ENCODE assay signal across 8 cellular contexts in genomic region chr19:35746087-35746462, GRCh38. TPM values are rescaled to one million over a fixed set of nuclear protein-coding genes. Genes with fewer than 3 reads are reported as not detected.
DNase-seq lines count a peak whose midpoint lies in the region; ATAC-seq, FAIRE-seq and TF ChIP-seq lines count a peak whose summit lies in the region.

No MANE protein-coding gene starts in this region.

- H3K36me3 ChIP-seq in K562 (ENCODE audit: control insufficient read depth, insufficient read depth, low read length) (peaks cover 19% of the 10 kb centered on the region; the same call in 1 of the 3 replicates), lower lobe of right lung (peaks cover 2% of the 10 kb centered on the region), tibial nerve (peaks cover 0 to 7% (median 0%) of the 10 kb centered on the region in 3 donors)

- in situ Hi-C loops in K562 (cut with MboI): no loop called here

- no peak for TF ChIP-seq CTCF in K562 (IDR thresholded peaks at IDR 0.05 in 2 of 3, conservative IDR thresholded peaks at IDR 0.05 in 1 of 3; ENCODE audit: insufficient read depth in 2 of 3, low read depth in 1 of 3, low read length in 3 of 3)
- no peak for TF ChIP-seq CTCF in lower lobe of right lung (IDR thresholded peaks at IDR 0.05)
- TF ChIP-seq CTCF in tibial nerve (IDR thresholded peaks at IDR 0.05): no peak

- H3K9me3 ChIP-seq in K562 (replicated peaks; ENCODE audit: control insufficient read depth, insufficient read depth, low read depth, low read length): no peaks in the 10 kb centered on the region
- no peaks in the 10 kb centered on the region for H3K9me3 ChIP-seq in lower lobe of right lung
- no peaks in the 10 kb centered on the region for H3K9me3 ChIP-seq in tibial nerve

- no peak for TF ChIP-seq POLR2A in K562 (conservative IDR thresholded peaks at IDR 0.05)
- no peak for TF ChIP-seq POLR2A in tibial nerve (IDR thresholded peaks at IDR 0.05)

- peaks cover 27 to 42% of the 10 kb centered on the region in 2 experiments; a peak in 4 of 5 replicates for H3K4me1 ChIP-seq in K562 (replicated peaks in 1 of 2; ENCODE audit: control insufficient read depth in 2 of 2, insufficient read depth in 2 of 2, low read length in 2 of 2)
- peaks cover 53% of the 10 kb centered on the region for H3K4me1 ChIP-seq in lower lobe of right lung
- peaks cover 0 to 58% (median 41%) of the 10 kb centered on the region in 4 donors for H3K4me1 ChIP-seq in tibial nerve

- H3K27me3 ChIP-seq in K562 (ENCODE audit: control insufficient read depth in 2 of 2, insufficient read depth in 2 of 2, low read length in 2 of 2) (no peaks in the 10 kb centered on the region), lower lobe of right lung (ENCODE audit: low read depth) (no peaks in the 10 kb centered on the region), tibial nerve (no peaks in the 10 kb centered on the region)

- H3K9me1 ChIP-seq in K562 (ENCODE audit: control insufficient read depth, insufficient read depth, low read length): no peaks in the 10 kb centered on the region

- no peaks in the 10 kb centered on the region for H4K20me1 ChIP-seq in K562 (replicated peaks; ENCODE audit: control insufficient read depth, insufficient read depth, low read length)

- ATAC-seq in K562 (no peak), lower lobe of right lung (no peak)

- POLR2A ChIA-PET in K562 (lab: Yijun Ruan, JAX): interaction anchor here (0.8 to 1.9 kb wide), 3 partner anchors 8 to 74 kb away, joined by 4 to 7 read pairs (median 5); no protein-coding TSS in a partner anchor

- no peak for TF ChIP-seq RAD21 in K562 (CRISPR knock-in tag; conservative IDR thresholded peaks at IDR 0.05 in 1 of 2, IDR thresholded peaks at IDR 0.05 in 1 of 2)

- H3K27ac Mint-ChIP-seq in activated T-cell treated with anti-CD3 and anti-CD28 coated beads, Interleukin-2, amount 50 U/mL, for 24 hours: peak overlapping the region; percentile 100

- FAIRE-seq in K562 (lab: Jason Lieb, UNC): no peak

- peaks cover 52% of the 10 kb centered on the region for H3K36me3 Mint-ChIP-seq in activated T-cell treated with anti-CD3 and anti-CD28 coated beads, Interleukin-2, amount 50 U/mL, for 24 hours (ENCODE audit: low read depth)

- 3% methylated on average over 4 of the region's 4 CpGs for WGBS in K562 (ENCODE audit: insufficient coverage, low coverage, missing lambda C conversion rate)
- 0 to 9% methylated on average over 4 of the region's 4 CpGs for WGBS in tibial nerve, 2 donors

- peaks cover 16% of the 10 kb centered on the region for H3K79me2 ChIP-seq in K562 (ENCODE audit: control insufficient read depth, insufficient read depth, low read length)

- intact Hi-C loops in K562 (cut with micrococcal nuclease) (loop anchor here (10.0 kb wide), 1 partner anchor 101 kb away; the partner anchor contains the start of genes COX6B1 and ETV2), lower lobe of right lung (cut with DNase I) (no loop called here)

- H3K4me3 ChIP-seq in K562 (peak overlapping the region; percentile 92), lower lobe of right lung (peak overlapping the region; percentile 79), tibial nerve (peak overlapping the region; percentile 85 to 95 (median 92))

- H2AFZ ChIP-seq in K562 (ENCODE audit: low read depth, low read length): no peak overlapping the region

- no peak for TF ChIP-seq EP300 in K562 (IDR thresholded peaks at IDR 0.05; ENCODE audit: low read length)
- TF ChIP-seq EP300 in tibial nerve (IDR thresholded peaks at IDR 0.05): no peak

- H3K4me2 ChIP-seq in K562 (ENCODE audit: insufficient read depth, low read length): peak overlapping the region; percentile 95

- peaks cover 65% of the 10 kb centered on the region for H3K4me1 Mint-ChIP-seq in activated T-cell treated with anti-CD3 and anti-CD28 coated beads, Interleukin-2, amount 50 U/mL, for 24 hours (ENCODE audit: low read depth)

- peak overlapping the region; percentile 92 to 94 for H3K9ac ChIP-seq in K562 (ENCODE audit: insufficient read depth in 1 of 2, low read depth in 2 of 2, low read length in 2 of 2)

- no peaks in the 10 kb centered on the region for H3K27me3 Mint-ChIP-seq in activated T-cell treated with anti-CD3 and anti-CD28 coated beads, Interleukin-2, amount 50 U/mL, for 24 hours

- CTCF ChIA-PET in K562 (lab: Yijun Ruan, JAX; ENCODE audit: low intra/inter-chr PET ratio): no interaction called here

- no peak for DNase-seq in activated T-cell treated with anti-CD3 and anti-CD28 coated beads, Interleukin-2, amount 50 U/mL, for 24 hours
- DNase-seq in activated T-cell treated with anti-CD3 and anti-CD28 coated beads, Interleukin-2, amount 50 U/mL, for 48 hours: no peak
- DNase-seq in K562 (ENCODE audit: extremely low read depth in 1 of 4, low spot score in 3 of 4): no peak
- DNase-seq in lower lobe of right lung: no peak
- DNase-seq in tibial nerve (ENCODE audit: low spot score in 2 of 2): no peak
- no peak for DNase-seq in EL
- no peak for DNase-seq in islet precursor cell
- no peak for DNase-seq in activated effector memory CD4-positive, alpha-beta T cell treated with Interleukin-2 at 50 U/mL for 16 hours

- H3K9me3 Mint-ChIP-seq in activated T-cell treated with anti-CD3 and anti-CD28 coated beads, Interleukin-2, amount 50 U/mL, for 24 hours: no peaks in the 10 kb centered on the region

- H3K4me3 Mint-ChIP-seq in activated T-cell treated with anti-CD3 and anti-CD28 coated beads, Interleukin-2, amount 50 U/mL, for 24 hours: peak overlapping the region; percentile 99

- H3K27ac ChIP-seq in K562 (ENCODE audit: extremely low read depth, low read depth, low read length) (peak overlapping the region; percentile 62), lower lobe of right lung (peak overlapping the region; percentile 100), tibial nerve (peak overlapping the region; percentile 61 to 100 (median 100))

- BruUV-seq in K562 (replicated peaks; lab: Mats Ljungman, UMichigan): no TSS peak

RNA-seq across cellular contexts. Expression of gene PSENEN, which starts 0.6 kb away (rescaled TPM):
- total RNA-seq in K562 (2011; cell fraction: chromatin; rRNA removed; ENCODE audit: low replicate concordance): 14.8 and 25.8 TPM in 2 replicates
- total RNA-seq in K562 (2011; cell fraction: nucleolus; rRNA removed): 38.7 and 45.7 TPM in 2 replicates
- 23.4 and 27.6 TPM in 2 replicates for total RNA-seq in K562 (2011; cell fraction: nucleoplasm; rRNA removed)
- total RNA-seq in K562 (2014; rRNA removed): 42.3 and 49.6 TPM in 2 replicates
- total RNA-seq in K562 (2014; rRNA removed; fragmentation: Illumina TruSeq; extraction: Trizol): 48.0 and 53.3 TPM in 2 replicates
- total RNA-seq in K562 (2015; rRNA removed; fragmentation: Illumina TruSeq; extraction: Trizol): 59.0 and 61.1 TPM in 2 replicates
- total RNA-seq in K562 (2021): 63.1 and 65.7 TPM in 2 replicates
- polyA plus RNA-seq in K562 (2011; rRNA removed): 29.6 and 34.5 TPM in 2 replicates
- polyA plus RNA-seq in K562 (2011; cell fraction: cytosol; rRNA removed): 47.5 and 76.3 TPM in 2 replicates
- polyA plus RNA-seq in K562 (2011; cell fraction: nucleus; rRNA removed): 25.2 and 26.0 TPM in 2 replicates
- polyA plus RNA-seq in K562 (2012): 61.9 and 63.5 TPM in 2 replicates
- 54.2 and 58.6 TPM in 2 replicates for polyA plus RNA-seq in K562 (2014; fragmentation: Illumina TruSeq; extraction: Trizol)
- polyA plus RNA-seq in K562 (2014; fragmentation: Nextera tagmentation; extraction: Ambion mirVana): 100 to 1,000 TPM; 261 to 299 TPM
- polyA plus RNA-seq in K562 (2014; rRNA removed): 76.5 and 79.2 TPM in 2 replicates
- 22.1 and 30.1 TPM in 2 replicates for polyA minus RNA-seq in K562 (2011; rRNA and poly(A)+ RNA removed)
- 10.7 and 13.5 TPM in 2 replicates for polyA minus RNA-seq in K562 (2011; cell fraction: cytosol; rRNA and poly(A)+ RNA removed)
- polyA minus RNA-seq in K562 (2011; cell fraction: nucleus; rRNA and poly(A)+ RNA removed): 5.4 and 7.6 TPM in 2 replicates
- total RNA-seq in lower lobe of right lung: 60.0 TPM
- total RNA-seq in tibial nerve: 10 to 100 TPM; 33.1 to 46.7 (median 40.3) TPM

RNA-seq across cellular contexts. Expression of gene U2AF1L4, which starts 0.9 kb away (rescaled TPM):
- total RNA-seq in K562 (2011; cell fraction: chromatin; rRNA removed; ENCODE audit: low replicate concordance): 25.9 and 46.7 TPM in 2 replicates
- total RNA-seq in K562 (2011; cell fraction: nucleolus; rRNA removed): 26.5 and 31.5 TPM in 2 replicates
- 29.8 and 35.6 TPM in 2 replicates for total RNA-seq in K562 (2011; cell fraction: nucleoplasm; rRNA removed)
- total RNA-seq in K562 (2014; rRNA removed) (11.3 and 14.0 TPM in 2 replicates), K562 (2014; rRNA removed; fragmentation: Illumina TruSeq; extraction: Trizol) (6.6 and 8.4 TPM in 2 replicates), K562 (2015; rRNA removed; fragmentation: Illumina TruSeq; extraction: Trizol) (8.9 and 12.6 TPM in 2 replicates), K562 (2021) (11.2 and 14.8 TPM in 2 replicates), lower lobe of right lung (20.3 TPM), tibial nerve (10 to 100 TPM; 17.8 to 51.1 (median 43.2) TPM)
- polyA plus RNA-seq in K562 (2011; rRNA removed) (9.5 and 16.9 TPM in 2 replicates), K562 (2014; fragmentation: Illumina TruSeq; extraction: Trizol) (14.4 and 16.7 TPM in 2 replicates), K562 (2014; fragmentation: Nextera tagmentation; extraction: Ambion mirVana) (10 to 100 TPM in 1 of 2 experiments, 1 to 10 TPM in 1; 9.7 to 16.7 TPM), K562 (2014; rRNA removed) (14.4 and 19.5 TPM in 2 replicates)
- 12.9 and 18.3 TPM in 2 replicates for polyA plus RNA-seq in K562 (2011; cell fraction: cytosol; rRNA removed)
- 85.9 and 97.8 TPM in 2 replicates for polyA plus RNA-seq in K562 (2011; cell fraction: nucleus; rRNA removed)
- 14.7 and 19.2 TPM in 2 replicates for polyA plus RNA-seq in K562 (2012)
- 4.6 and 7.1 TPM in 2 replicates for polyA minus RNA-seq in K562 (2011; rRNA and poly(A)+ RNA removed)
- 3.1 and 9.3 TPM in 2 replicates for polyA minus RNA-seq in K562 (2011; cell fraction: cytosol; rRNA and poly(A)+ RNA removed)
- 10.8 and 16.2 TPM in 2 replicates for polyA minus RNA-seq in K562 (2011; cell fraction: nucleus; rRNA and poly(A)+ RNA removed)

RNA-seq across cellular contexts. Expression of gene LIN37, which starts 2.3 kb away (rescaled TPM):
- total RNA-seq in K562 (2011; cell fraction: chromatin; rRNA removed; ENCODE audit: low replicate concordance): 16.9 and 59.4 TPM in 2 replicates
- total RNA-seq in K562 (2011; cell fraction: nucleolus; rRNA removed): 32.5 and 40.4 TPM in 2 replicates
- 22.7 and 31.1 TPM in 2 replicates for total RNA-seq in K562 (2011; cell fraction: nucleoplasm; rRNA removed)
- 7.7 and 10.3 TPM in 2 replicates for total RNA-seq in K562 (2014; rRNA removed)
- 5.0 and 5.7 TPM in 2 replicates for total RNA-seq in K562 (2014; rRNA removed; fragmentation: Illumina TruSeq; extraction: Trizol)
- 8.5 and 8.6 TPM in 2 replicates for total RNA-seq in K562 (2015; rRNA removed; fragmentation: Illumina TruSeq; extraction: Trizol)
- 9.2 TPM in 2 replicates for total RNA-seq in K562 (2021)
- polyA plus RNA-seq in K562 (2011; rRNA removed): 4.4 and 8.7 TPM in 2 replicates
- polyA plus RNA-seq in K562 (2011; cell fraction: cytosol; rRNA removed): 11.6 and 13.7 TPM in 2 replicates
- 45.6 and 54.7 TPM in 2 replicates for polyA plus RNA-seq in K562 (2011; cell fraction: nucleus; rRNA removed)
- 7.4 and 16.7 TPM in 2 replicates for polyA plus RNA-seq in K562 (2012)
- polyA plus RNA-seq in K562 (2014; fragmentation: Illumina TruSeq; extraction: Trizol): 11.5 and 14.4 TPM in 2 replicates
- 1 to 10 TPM; 1.2 to 3.1 TPM for polyA plus RNA-seq in K562 (2014; fragmentation: Nextera tagmentation; extraction: Ambion mirVana)
- 9.0 and 12.5 TPM in 2 replicates for polyA plus RNA-seq in K562 (2014; rRNA removed)
- polyA minus RNA-seq in K562 (2011; rRNA and poly(A)+ RNA removed): 4.6 and 4.8 TPM in 2 replicates
- 12.8 and 14.8 TPM in 2 replicates for polyA minus RNA-seq in K562 (2011; cell fraction: cytosol; rRNA and poly(A)+ RNA removed)
- 13.2 and 21.9 TPM in 2 replicates for polyA minus RNA-seq in K562 (2011; cell fraction: nucleus; rRNA and poly(A)+ RNA removed)
- 7.2 TPM for total RNA-seq in lower lobe of right lung
- 10 to 100 TPM; 18.1 to 32.7 (median 20.6) TPM for total RNA-seq in tibial nerve

RNA-seq across cellular contexts. Expression of gene IGFLR1, which starts 3.8 kb away (rescaled TPM):
- 4.8 and 9.7 TPM in 2 replicates for total RNA-seq in K562 (2011; cell fraction: chromatin; rRNA removed; ENCODE audit: low replicate concordance)
- total RNA-seq in K562 (2011; cell fraction: nucleolus; rRNA removed): 8.8 and 9.6 TPM in 2 replicates
- total RNA-seq in K562 (2011; cell fraction: nucleoplasm; rRNA removed): 5.4 and 9.5 TPM in 2 replicates
- 12.1 and 14.3 TPM in 2 replicates for total RNA-seq in K562 (2014; rRNA removed)
- 1.2 and 3.6 TPM in 2 replicates for total RNA-seq in K562 (2014; rRNA removed; fragmentation: Illumina TruSeq; extraction: Trizol)
- total RNA-seq in K562 (2015; rRNA removed; fragmentation: Illumina TruSeq; extraction: Trizol): 4.6 and 9.1 TPM in 2 replicates
- total RNA-seq in K562 (2021): 7.8 and 12.1 TPM in 2 replicates
- polyA plus RNA-seq in K562 (2011; rRNA removed): 4.0 and 4.2 TPM in 2 replicates
- 8.8 and 25.3 TPM in 2 replicates for polyA plus RNA-seq in K562 (2011; cell fraction: cytosol; rRNA removed)
- 15.2 and 21.1 TPM in 2 replicates for polyA plus RNA-seq in K562 (2011; cell fraction: nucleus; rRNA removed)
- polyA plus RNA-seq in K562 (2012): 10.9 and 14.5 TPM in 2 replicates
- 6.8 and 9.2 TPM in 2 replicates for polyA plus RNA-seq in K562 (2014; fragmentation: Illumina TruSeq; extraction: Trizol)
- polyA plus RNA-seq in K562 (2014; fragmentation: Nextera tagmentation; extraction: Ambion mirVana): 1 to 10 TPM; 1.0 to 2.6 TPM
- 11.6 and 15.0 TPM in 2 replicates for polyA plus RNA-seq in K562 (2014; rRNA removed)
- polyA minus RNA-seq in K562 (2011; rRNA and poly(A)+ RNA removed): 0.75 and 0.98 TPM in 2 replicates
- 4.4 and 7.9 TPM in 2 replicates for polyA minus RNA-seq in K562 (2011; cell fraction: cytosol; rRNA and poly(A)+ RNA removed)
- polyA minus RNA-seq in K562 (2011; cell fraction: nucleus; rRNA and poly(A)+ RNA removed): 2.8 and 3.2 TPM in 2 replicates
- 17.1 TPM for total RNA-seq in lower lobe of right lung
- total RNA-seq in tibial nerve: 10 to 100 TPM in 2 of 4 donors, 1 to 10 TPM in 2; 4.8 to 25.5 (median 10.7) TPM

RNA-seq across cellular contexts. Expression of gene HSPB6, which starts 10.8 kb away (rescaled TPM):
- 0.32 TPM in 1 of 2 replicates, not detected in the other for total RNA-seq in K562 (2011; cell fraction: chromatin; rRNA removed; ENCODE audit: low replicate concordance)
- total RNA-seq in K562 (2011; cell fraction: nucleolus; rRNA removed): 0.50 and 0.92 TPM in 2 replicates
- not detected in 2 replicates for total RNA-seq in K562 (2011; cell fraction: nucleoplasm; rRNA removed)
- total RNA-seq in K562 (2014; rRNA removed) (not detected in 2 replicates), K562 (2014; rRNA removed; fragmentation: Illumina TruSeq; extraction: Trizol) (not detected in 2 replicates), K562 (2015; rRNA removed; fragmentation: Illumina TruSeq; extraction: Trizol) (not detected in 2 replicates), K562 (2021) (0.40 and 0.55 TPM in 2 replicates), lower lobe of right lung (29.4 TPM), tibial nerve (100 to 1,000 TPM in 3 of 4 donors, 10 to 100 TPM in 1; 85.2 to 190 (median 124) TPM)
- polyA plus RNA-seq in K562 (2011; rRNA removed) (0.05 TPM in 1 of 2 replicates, not detected in the other), K562 (2014; fragmentation: Illumina TruSeq; extraction: Trizol) (0.14 TPM in 1 of 2 replicates, not detected in the other), K562 (2014; fragmentation: Nextera tagmentation; extraction: Ambion mirVana) (not detected), K562 (2014; rRNA removed) (not detected in 2 replicates)
- polyA plus RNA-seq in K562 (2011; cell fraction: cytosol; rRNA removed): 0.10 and 0.13 TPM in 2 replicates
- 0.24 and 0.63 TPM in 2 replicates for polyA plus RNA-seq in K562 (2011; cell fraction: nucleus; rRNA removed)
- polyA plus RNA-seq in K562 (2012): 0.07 and 0.51 TPM in 2 replicates
- 0.15 TPM in 1 of 2 replicates, not detected in the other for polyA minus RNA-seq in K562 (2011; rRNA and poly(A)+ RNA removed)
- polyA minus RNA-seq in K562 (2011; cell fraction: cytosol; rRNA and poly(A)+ RNA removed): not detected in 2 replicates
- polyA minus RNA-seq in K562 (2011; cell fraction: nucleus; rRNA and poly(A)+ RNA removed): 0.22 TPM in 1 of 2 replicates, not detected in the other
